ENCODE assay signal across 8 cellular contexts in the genomic region with DNA sequence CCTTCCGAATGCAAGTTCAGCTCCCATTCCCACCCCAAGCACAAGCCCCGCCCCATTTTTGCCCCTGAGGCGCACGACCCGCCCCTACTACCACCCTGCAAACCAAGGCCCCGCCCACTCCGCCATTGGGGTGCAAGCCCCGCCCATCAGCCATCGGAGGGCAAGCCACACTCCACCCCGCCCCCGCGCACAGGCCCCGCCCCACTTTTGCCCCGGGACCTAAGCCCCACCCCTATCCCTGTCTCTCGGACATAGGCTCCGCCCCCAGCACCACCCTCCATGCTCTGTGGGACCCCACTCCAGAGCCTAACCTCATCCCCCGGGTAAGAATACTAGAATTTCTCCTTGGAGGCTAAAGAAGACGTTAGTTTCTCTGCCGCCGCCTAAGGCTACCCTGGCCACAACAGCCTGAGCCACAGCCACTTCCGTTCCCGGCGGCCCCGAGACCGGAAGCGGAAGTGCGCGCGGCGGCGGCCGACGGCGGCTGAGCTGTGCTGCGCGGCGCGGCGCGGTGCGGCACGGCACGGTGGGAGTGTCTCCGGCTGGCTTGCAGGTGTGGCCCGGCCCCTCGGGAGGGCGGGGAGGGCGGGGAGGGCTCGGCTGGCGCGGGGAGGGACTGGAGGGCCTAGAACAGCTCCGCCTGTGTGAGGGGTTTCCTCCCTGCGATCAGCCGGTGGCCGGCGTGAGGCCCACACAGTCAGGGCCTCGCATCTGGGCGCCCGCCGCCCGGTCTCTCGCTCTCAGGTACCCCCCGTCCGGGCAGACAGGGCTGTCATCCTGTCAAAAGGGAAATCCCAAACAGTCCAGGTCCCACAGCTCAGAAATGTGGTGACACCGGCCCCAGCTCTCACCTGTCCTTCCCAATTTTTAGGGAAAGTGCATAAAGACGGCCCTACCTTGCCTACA. TPM values are rescaled to one million over a fixed set of nuclear protein-coding genes. Genes with fewer than 3 reads are reported as not detected.
DNase-seq lines count a peak whose midpoint lies in the region; ATAC-seq and TF ChIP-seq lines count a peak whose summit lies in the region.

A gene (plus strand): TSS at position 451 of the 906 bp plus-strand sequence. CDS start 3,444 bp downstream, outside the sequence.

- BruUV-seq in Caco-2 (replicated peaks; lab: Mats Ljungman, UMichigan): no TSS peak

- H3K9me3 ChIP-seq in Caco-2: no peaks in the 10 kb centered on the region
- no peaks in the 10 kb centered on the region for H3K9me3 ChIP-seq in endodermal cell (ENCODE audit: control insufficient read depth, low read length)
- H3K9me3 ChIP-seq in mesodermal cell (ENCODE audit: control insufficient read depth, low read length): no peaks in the 10 kb centered on the region

- POLR2A ChIA-PET in Caco-2 (lab: Charles Lee): interaction anchor here (0.6 to 1.0 kb wide), 4 partner anchors 119 to 600 kb away, joined by 3 to 6 read pairs (median 4); no protein-coding TSS in a partner anchor

- no peaks in the 10 kb centered on the region for H3K9me3 Mint-ChIP-seq in Caco-2 (ENCODE audit: unreplicated experiment)
- no peaks in the 10 kb centered on the region for H3K9me3 Mint-ChIP-seq in endodermal cell

- CTCF ChIA-PET in Caco-2 (lab: Charles Lee): interaction anchor here (2.1 kb wide), 1 partner anchor 116 kb away, joined by 8 read pairs; no protein-coding TSS in a partner anchor

- H3K36me3 ChIP-seq in Caco-2 (ENCODE audit: control insufficient read depth, insufficient read depth, low read length) (no peaks in the 10 kb centered on the region), endodermal cell (ENCODE audit: control insufficient read depth, insufficient read depth, low read length) (peaks cover 4% of the 10 kb centered on the region), mesodermal cell (ENCODE audit: control insufficient read depth, insufficient read depth, low read length) (peaks cover 8% of the 10 kb centered on the region)

- H3K4me3 ChIP-seq in Caco-2 (ENCODE audit: low read depth, low read length): peak within 1 kb of the TSS; percentile 78
- peak within 1 kb of the TSS; percentile 100 for H3K4me3 ChIP-seq in endodermal cell (ENCODE audit: low read length)
- H3K4me3 ChIP-seq in mesodermal cell (ENCODE audit: extremely low read depth, insufficient read depth, low read length, poor library complexity, severe bottlenecking): peak within 1 kb of the TSS; percentile 82

- intact Hi-C loops in Caco-2 (cut with micrococcal nuclease; ENCODE audit: unreplicated experiment): no loop called here

- ATAC-seq in GM21381 (IDR thresholded peaks at IDR 0.05; ENCODE audit: unreplicated experiment): peak; percentile 91

- H3K9ac ChIP-seq in endodermal cell (ENCODE audit: extremely low read depth, low read length, poor library complexity, severe bottlenecking): peak within 1 kb of the TSS; percentile 72

- H3K27me3 Mint-ChIP-seq in Caco-2 (ENCODE audit: insufficient read depth, unreplicated experiment) (no peaks in the 10 kb centered on the region), endodermal cell (ENCODE audit: insufficient read depth) (peaks cover 8% of the 10 kb centered on the region)

- 0% methylated on average over 34 to 66 of the region's 66 CpGs for WGBS in endodermal cell (ENCODE audit: insufficient coverage in 1 of 2, insufficient read length in 1 of 2), 2 experiments
- 0 to 1% methylated on average over 31 to 39 of the region's 66 CpGs for WGBS in mesodermal cell (ENCODE audit: insufficient coverage in 2 of 2), 2 experiments

- H3K27me3 ChIP-seq in Caco-2 (replicated peaks; ENCODE audit: control insufficient read depth, insufficient read depth, low read length): no peaks in the 10 kb centered on the region
- H3K27me3 ChIP-seq in endodermal cell (ENCODE audit: control insufficient read depth, insufficient read depth, low read length, poor library complexity, severe bottlenecking): peaks cover 7% of the 10 kb centered on the region

- H3K4me3 Mint-ChIP-seq in Caco-2 (ENCODE audit: unreplicated experiment) (peak within 1 kb of the TSS; percentile 86), endodermal cell (peak within 1 kb of the TSS; percentile 81)

- peaks cover 4% of the 10 kb centered on the region; the same call in 1 of the 2 replicates for H3K4me1 ChIP-seq in Caco-2
- H3K4me1 ChIP-seq in endodermal cell (ENCODE audit: control insufficient read depth, insufficient read depth, low read length): no peaks in the 10 kb centered on the region
- H3K4me1 ChIP-seq in mesodermal cell (ENCODE audit: control insufficient read depth, insufficient read depth, low read length, poor library complexity, severe bottlenecking): no peaks in the 10 kb centered on the region

- H3K36me3 Mint-ChIP-seq in Caco-2 (ENCODE audit: insufficient read depth, unreplicated experiment) (no peaks in the 10 kb centered on the region), endodermal cell (ENCODE audit: low read depth) (peaks cover 2% of the 10 kb centered on the region)

- H3K27ac ChIP-seq in endodermal cell (ENCODE audit: low read depth, low read length): peak within 1 kb of the TSS; percentile 82
- peak within 1 kb of the TSS; percentile 92 for H3K27ac ChIP-seq in mesodermal cell (ENCODE audit: low read depth, low read length, severe bottlenecking)

- DNase-seq in Caco-2: peak; percentile 94 to 95
- DNase-seq in HUDEP-2 (lab: John Stamatoyannopoulos, UW; ENCODE audit: unreplicated experiment in 76 of 76): peak in 75 of 76 experiments; percentile 70 to 100 (median 98)
- DNase-seq in NOMO-1 treated with dmso at 0.1 percent for 144 hours (lab: John Stamatoyannopoulos, UW; ENCODE audit: unreplicated experiment): peak; percentile 91
- peak; percentile 99 for DNase-seq in activated CD8-positive, alpha-beta memory T cell treated with anti-CD3 and anti-CD28 coated beads, Interleukin-2, amount 50 U/mL, for 24 hours (ENCODE audit: extremely low read depth)
- DNase-seq in endodermal cell: peak; percentile 99
- DNase-seq in stimulated activated CD8-positive, alpha-beta memory T cell treated with anti-CD3 and anti-CD28 coated beads, Interleukin-15, amount 100 ng/mL, for 24 hours (ENCODE audit: low read depth): peak; percentile 99

- no peaks in the 10 kb centered on the region for H3K4me1 Mint-ChIP-seq in Caco-2 (ENCODE audit: low read depth, unreplicated experiment)
- no peaks in the 10 kb centered on the region for H3K4me1 Mint-ChIP-seq in endodermal cell

- no peak for TF ChIP-seq CTCF in Caco-2 (IDR thresholded peaks at IDR 0.05; ENCODE audit: insufficient read depth in 1 of 2, low read depth in 1 of 2, low read length in 1 of 2, severe bottlenecking in 1 of 2, unreplicated experiment in 1 of 2)
- no peak for TF ChIP-seq CTCF in endodermal cell (conservative IDR thresholded peaks at IDR 0.05)

- peak within 1 kb of the TSS; percentile 97 for H3K27ac Mint-ChIP-seq in Caco-2 (ENCODE audit: unreplicated experiment)
- H3K27ac Mint-ChIP-seq in endodermal cell: peak within 1 kb of the TSS; percentile 98

RNA-seq across cellular contexts. Expression of the gene that starts here (rescaled TPM):
- total RNA-seq in Caco-2 (2022): 5.3 and 6.0 TPM in 2 replicates
- 10 to 100 TPM; 16.2 to 19.8 TPM for total RNA-seq in endodermal cell
- 23.1 TPM for polyA plus RNA-seq in endodermal cell (2013, experiment 1 of 2)
- 21.3 TPM for polyA plus RNA-seq in endodermal cell (2013, experiment 2 of 2)
- polyA plus RNA-seq in mesodermal cell (2013, experiment 1 of 2): 18.4 TPM
- polyA plus RNA-seq in mesodermal cell (2013, experiment 2 of 2): 15.4 TPM

Comparison
In these comparisons a context has a peak if more than half of its experiments do, and no peak if none do; other contexts are left out.
1. Peak in every context shown above with its lines: DNase-seq, ATAC-seq, H3K4me3 ChIP-seq and H3K27ac ChIP-seq.